ENCODE assay signal across 18 cellular contexts in the genomic region with DNA sequence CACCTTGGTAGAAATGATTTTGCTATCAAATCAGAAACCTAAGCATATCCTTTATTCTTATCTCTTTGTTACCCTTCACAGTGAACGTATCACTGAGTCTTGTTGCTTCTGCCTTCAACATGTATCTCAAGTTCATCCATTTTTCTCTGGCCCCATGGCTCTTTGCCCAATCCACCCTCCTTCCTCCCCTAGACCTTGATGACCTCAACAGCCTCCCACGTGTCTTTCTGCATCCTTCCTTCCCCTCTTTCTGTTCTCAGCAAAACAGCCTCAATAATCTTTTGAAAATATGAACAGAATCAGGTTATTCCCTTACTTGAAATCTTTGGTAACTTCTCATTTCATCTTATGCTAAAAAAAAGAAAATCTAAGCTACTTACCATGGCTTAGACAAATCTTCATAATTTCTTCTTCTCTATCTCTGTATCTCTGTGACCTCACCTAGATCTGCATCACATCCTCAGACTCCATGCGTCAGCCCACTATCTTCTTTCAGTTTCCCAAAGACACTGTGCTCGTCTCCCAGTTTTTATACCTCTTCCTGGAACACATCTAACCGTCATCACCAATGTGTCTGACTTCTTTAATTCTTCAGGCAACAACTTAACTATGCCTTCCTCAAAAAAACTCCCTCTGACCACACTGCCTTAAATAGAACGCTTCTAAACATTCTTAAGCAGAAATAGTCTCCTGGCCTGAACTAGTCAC.
DNase-seq lines count a peak whose midpoint lies in the region; TF ChIP-seq lines count a peak whose summit lies in the region.
"Had no signal": no experiment of that assay in that cellular context is flagged by ENCODE, and none has a peak within 500 bp of the region (broad histone marks: within the 10 kb centered on the region; RNA-seq: fewer than 3 reads in every experiment).

No MANE protein-coding gene starts in this region.

- peak overlapping the region in 1 of 2 donors; percentile 59 for H3K4me3 Mint-ChIP-seq in CD14-positive monocyte
- H3K4me3 Mint-ChIP-seq: HFFc6; stimulated activated naive CD8-positive, alpha-beta T cell treated with anti-CD3 and anti-CD28 coated beads, Interleukin-15, Interleukin-2, amounts not matched to agents 100 ng/mL and 50 ng/mL, for 24 hours had no signal

- no peak overlapping the region for H3K14ac ChIP-seq in trophoblast cell (ENCODE audit: low read length)

- no peaks in the 10 kb centered on the region for H3K4me1 ChIP-seq in adrenal gland (replicated peaks in 1 of 2)
- H3K4me1 ChIP-seq in trophoblast cell (ENCODE audit: control insufficient read depth in 1 of 2, insufficient read depth in 2 of 2, low read length in 2 of 2): peaks cover 3 to 5% of the 10 kb centered on the region in 2 experiments
- H3K4me1 ChIP-seq in ovary (ENCODE audit: insufficient read depth): no peaks in the 10 kb centered on the region
- H3K4me1 ChIP-seq in PC-9 (replicated peaks; ENCODE audit: insufficient read depth): no peaks in the 10 kb centered on the region
- H3K4me1 ChIP-seq: pancreas, vagina had no signal

- no peaks in the 10 kb centered on the region for H3K36me3 ChIP-seq in adrenal gland (replicated peaks in 1 of 2)
- no peaks in the 10 kb centered on the region for H3K36me3 ChIP-seq in trophoblast cell (ENCODE audit: control insufficient read depth in 1 of 2, insufficient read depth in 2 of 2, low read length in 2 of 2)
- no peaks in the 10 kb centered on the region for H3K36me3 ChIP-seq in ovary
- no peaks in the 10 kb centered on the region for H3K36me3 ChIP-seq in PC-9 (ENCODE audit: low read depth)
- H3K36me3 ChIP-seq: pancreas, vagina, WERI-Rb-1 had no signal

- no peak overlapping the region for H2BK12ac ChIP-seq in trophoblast cell (ENCODE audit: low read length)

- H2AFZ ChIP-seq in trophoblast cell (ENCODE audit: insufficient read depth, low read length, poor library complexity): no peak overlapping the region
- H2AFZ ChIP-seq in PC-9: no peak overlapping the region

- H4K20me1 ChIP-seq in PC-9 (ENCODE audit: insufficient read depth): no peaks in the 10 kb centered on the region

- peaks cover 13% of the 10 kb centered on the region for H3K4me1 Mint-ChIP-seq in CD14-positive monocyte

- no peak overlapping the region for H2BK120ac ChIP-seq in trophoblast cell (ENCODE audit: insufficient read depth, low read length, poor library complexity)

- TF ChIP-seq CTCF in CD14-positive monocyte (IDR thresholded peaks at IDR 0.05) (no peak), HL-60 (IDR thresholded peaks at IDR 0.05; ENCODE audit: insufficient read depth, low read length) (no peak), adrenal gland (IDR thresholded peaks at IDR 0.05) (no peak), ovary (IDR thresholded peaks at IDR 0.05) (no peak), PC-9 (conservative IDR thresholded peaks at IDR 0.05) (no peak)

- DNase-seq in CD14-positive monocyte (ENCODE audit: low spot score): no peak
- DNase-seq in HL-60 (ENCODE audit: low read depth in 1 of 2, low spot score in 1 of 2): peak; percentile 16 to 26
- DNase-seq in adrenal gland: peak in 4 of 7 donors; percentile 9 to 27 (median 18)
- peak; percentile 38 to 45 for DNase-seq in trophoblast cell
- DNase-seq in HuH-7.5 (ENCODE audit: low spot score): no peak
- no peak for DNase-seq in ovary
- DNase-seq in activated T-cell treated with anti-CD3 and anti-CD28 coated beads for 4 hours: no peak
- DNase-seq in PC-9: no peak
- DNase-seq: activated effector memory CD4-positive, alpha-beta T cell treated with Interleukin-2 at 50 U/mL for 16 hours; amniotic stem cell; HFFc6; NCI-H1694; pancreas; stimulated activated CD4-positive, alpha-beta T cell treated with anti-CD3 and anti-CD28 coated beads, Interleukin-12 subunit alpha, Interleukin-12 subunit beta, amount 100 ng/mL, for 4 hours; WERI-Rb-1 had no signal

- H3K79me2 ChIP-seq in trophoblast cell (ENCODE audit: control insufficient read depth, insufficient read depth, low read length, poor library complexity): no peaks in the 10 kb centered on the region
- no peaks in the 10 kb centered on the region for H3K79me2 ChIP-seq in PC-9 (ENCODE audit: low read depth)

- no peak overlapping the region for H3K9ac ChIP-seq in trophoblast cell (ENCODE audit: low read length)
- H3K9ac ChIP-seq: KMS-11 had no signal

- H3K27ac ChIP-seq in HL-60 (replicated peaks): peak overlapping the region; percentile 41
- H3K27ac ChIP-seq in adrenal gland: peak overlapping the region in 1 of 5 donors; percentile 22
- no peak overlapping the region for H3K27ac ChIP-seq in trophoblast cell (ENCODE audit: low read depth, low read length)
- H3K27ac ChIP-seq in ovary: no peak overlapping the region
- no peak overlapping the region for H3K27ac ChIP-seq in PC-9
- H3K27ac ChIP-seq: KMS-11, vagina, WERI-Rb-1 had no signal

- POLR2A ChIA-PET in PC-9 (lab: Charles Lee; ENCODE audit: unreplicated experiment): no interaction called here

- no peak overlapping the region for H3K4me2 ChIP-seq in trophoblast cell (ENCODE audit: low read length)
- no peak overlapping the region for H3K4me2 ChIP-seq in PC-9
- H3K4me2 ChIP-seq: KMS-11 had no signal

- intact Hi-C loops in CD14-positive monocyte (cut with micrococcal nuclease): no loop called here
- intact Hi-C loops in adrenal gland (cut with DNase I): no loop called here
- intact Hi-C loops in ovary (cut with DNase I): no loop called here
- intact Hi-C loops in PC-9 (cut with micrococcal nuclease; ENCODE audit: unreplicated experiment): no loop called here

- TF ChIP-seq POLR2A in adrenal gland (IDR thresholded peaks at IDR 0.05) (no peak), ovary (IDR thresholded peaks at IDR 0.05) (no peak)

- no peaks in the 10 kb centered on the region for H3K36me3 Mint-ChIP-seq in CD14-positive monocyte

- H3K27me3 ChIP-seq in HL-60 (ENCODE audit: insufficient read depth, poor library complexity, severe bottlenecking) (no peaks in the 10 kb centered on the region), adrenal gland (no peaks in the 10 kb centered on the region), trophoblast cell (ENCODE audit: insufficient read depth, low read length) (no peaks in the 10 kb centered on the region), ovary (no peaks in the 10 kb centered on the region), PC-9 (ENCODE audit: insufficient read depth, low read depth) (no peaks in the 10 kb centered on the region)
- H3K27me3 ChIP-seq: vagina had no signal

- CTCF ChIA-PET in PC-9 (lab: Charles Lee): no interaction called here

- H3K27me3 Mint-ChIP-seq in CD14-positive monocyte (ENCODE audit: low read depth in 3 of 3): peaks cover 6 to 11% (median 11%) of the 10 kb centered on the region in 3 donors

- no peaks in the 10 kb centered on the region for H3K79me1 ChIP-seq in trophoblast cell (ENCODE audit: low read length)

- H3K4me3 ChIP-seq in HL-60 (replicated peaks; ENCODE audit: insufficient read depth, low read length) (no peak overlapping the region), adrenal gland (no peak overlapping the region), trophoblast cell (ENCODE audit: low read depth, low read length) (no peak overlapping the region), ovary (no peak overlapping the region), PC-9 (no peak overlapping the region)
- H3K4me3 ChIP-seq: pancreas, vagina had no signal

- TF ChIP-seq EP300 in ovary (IDR thresholded peaks at IDR 0.05): no peak

- H2AK5ac ChIP-seq in trophoblast cell (ENCODE audit: low read length): no peak overlapping the region

- H4K12ac ChIP-seq in trophoblast cell (ENCODE audit: low read depth, low read length): peak overlapping the region; percentile 75

- no peak overlapping the region for H4K8ac ChIP-seq in trophoblast cell (ENCODE audit: low read depth, low read length)

- no peak overlapping the region for H3K4ac ChIP-seq in trophoblast cell (ENCODE audit: low read depth, low read length)

- H3K9me3 Mint-ChIP-seq in CD14-positive monocyte: peaks cover 0 to 8% (median 5%) of the 10 kb centered on the region in 7 donors

- H4K91ac ChIP-seq in trophoblast cell (ENCODE audit: low read depth, low read length): no peak overlapping the region

- H3K27ac Mint-ChIP-seq in CD14-positive monocyte: peak overlapping the region; percentile 1 to 81 (median 42)
- H3K27ac Mint-ChIP-seq: HFFc6; stimulated activated naive CD8-positive, alpha-beta T cell treated with anti-CD3 and anti-CD28 coated beads, Interleukin-15, Interleukin-2, amounts not matched to agents 100 ng/mL and 50 ng/mL, for 24 hours had no signal

- H3K9me2 ChIP-seq in PC-9 (ENCODE audit: insufficient read depth): no peaks in the 10 kb centered on the region

- no peaks in the 10 kb centered on the region for H3F3A ChIP-seq in PC-9 (ENCODE audit: insufficient read depth, low read depth)

- no TSS peak for BruUV-seq in PC-9 (replicated peaks; lab: Mats Ljungman, UMichigan)

- H2BK5ac ChIP-seq in trophoblast cell (ENCODE audit: low read depth, low read length, poor library complexity): no peak overlapping the region

- no peak overlapping the region for H3K23ac ChIP-seq in trophoblast cell (ENCODE audit: low read length)

- H3K9me3 ChIP-seq in adrenal gland (replicated peaks in 1 of 3) (no peaks in the 10 kb centered on the region), trophoblast cell (ENCODE audit: insufficient read depth, low read depth, low read length) (no peaks in the 10 kb centered on the region), ovary (no peaks in the 10 kb centered on the region), PC-9 (ENCODE audit: insufficient read depth, low read depth) (no peaks in the 10 kb centered on the region)
- H3K9me3 ChIP-seq: pancreas, vagina had no signal

- no peak overlapping the region for H3K18ac ChIP-seq in trophoblast cell (ENCODE audit: low read length)

- 34 to 42% (median 39%) methylated on average over 6 of the region's 6 CpGs for WGBS in adrenal gland, 4 donors
- WGBS in trophoblast cell (ENCODE audit: extremely low coverage, insufficient coverage, insufficient read length): no CpG with 5 or more reads among the region's 6 CpGs
- 27 to 41% (median 31%) methylated on average over 6 of the region's 6 CpGs for WGBS in ovary, 3 donors

Comparison
In these comparisons a context has a peak if more than half of its experiments do, and no peak if none do; other contexts are left out.
1. DNase-seq: peak in HL-60 (2 of 2), adrenal gland (4 of 7) and trophoblast cell (2 of 2); none in CD14-positive monocyte (single experiment), HuH-7.5 (single experiment), ovary (0 of 5), activated T-cell treated with anti-CD3 and anti-CD28 coated beads for 4 hours (single experiment) and PC-9 (0 of 2).